ENCODE assay signal across 8 cellular contexts in the genomic region with DNA sequence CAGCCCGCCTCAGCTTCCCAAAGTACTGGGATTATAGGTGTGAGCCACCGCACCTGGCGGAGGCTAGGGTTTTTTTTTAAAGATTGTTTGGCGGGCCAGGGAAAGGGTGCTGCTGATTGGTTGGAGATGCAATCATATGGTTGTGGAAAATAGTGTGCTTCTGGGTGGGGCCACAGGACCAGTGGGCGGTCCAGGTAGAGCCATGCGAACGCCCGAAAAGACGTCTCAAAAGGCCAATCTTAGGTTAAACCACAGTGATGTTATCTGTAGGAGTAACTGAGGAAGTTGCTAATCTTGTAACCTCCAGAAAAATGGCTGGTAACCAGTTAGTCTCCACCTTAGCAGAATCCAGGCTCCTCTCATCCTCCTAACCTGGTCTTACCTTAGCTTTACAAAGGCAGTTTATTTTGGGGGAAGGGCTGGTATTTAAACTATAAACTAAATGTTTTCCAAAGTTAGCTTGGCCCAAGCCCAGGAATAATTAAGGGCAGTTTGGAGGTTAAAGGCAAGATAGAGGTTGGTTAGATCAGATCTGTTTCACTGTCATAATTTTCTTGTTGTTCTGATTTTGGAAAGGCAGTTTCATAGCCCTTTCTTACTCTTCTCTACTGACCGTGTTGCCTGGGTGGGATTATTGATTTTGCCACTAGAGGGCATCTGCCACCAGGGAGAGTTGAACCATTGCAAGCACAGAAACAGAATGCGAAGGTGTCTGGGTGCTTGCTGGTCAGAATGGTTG.
DNase-seq lines count a peak whose midpoint lies in the region; ATAC-seq, FAIRE-seq and TF ChIP-seq lines count a peak whose summit lies in the region.

No MANE protein-coding gene starts in this region.

- H3K36me3 ChIP-seq in astrocyte (ENCODE audit: insufficient read depth, low read length) (no peaks in the 10 kb centered on the region), small intestine (ENCODE audit: control insufficient read depth in 2 of 2, insufficient read depth in 2 of 2, low read length in 2 of 2) (no peaks in the 10 kb centered on the region)

- peaks cover 3% of the 10 kb centered on the region for H3K27me3 ChIP-seq in astrocyte (ENCODE audit: insufficient read depth, low read length)
- no peaks in the 10 kb centered on the region for H3K27me3 ChIP-seq in small intestine (ENCODE audit: control insufficient read depth in 2 of 2, insufficient read depth in 2 of 2, low read length in 2 of 2)

- H3K27me3 Mint-ChIP-seq in T-cell, result peaks cover 0 to 1% of the 10 kb centered on the region in 2 donors
- H3K27me3 Mint-ChIP-seq in astrocyte (ENCODE audit: low read depth, unreplicated experiment), result peaks cover 7% of the 10 kb centered on the region

- 76 to 79% (median 79%) methylated on average over 11 of the region's 11 CpGs for WGBS in small intestine, 3 donors

- peak; percentile 55 for DNase-seq in activated gamma-delta T cell treated with Interleukin-2 at 50 U/mL for 16 hours
- no peak for DNase-seq in activated gamma-delta T cell (lab: John Stamatoyannopoulos, UW)
- DNase-seq in LoVo (ENCODE audit: low spot score), result peak; percentile 62
- DNase-seq in T-cell, result peak in 29 of 34 experiments; percentile 9 to 48 (median 28)
- peak; percentile 31 for DNase-seq in astrocyte (ENCODE audit: low read depth)
- DNase-seq in hypothalamus (lab: John Stamatoyannopoulos, UW), result peak in 28 of 51 donors; percentile 1 to 62 (median 22)
- DNase-seq in small intestine, result peak; percentile 72

- no peaks in the 10 kb centered on the region for H3K9me3 ChIP-seq in astrocyte (ENCODE audit: insufficient read depth, low read depth, low read length)
- H3K9me3 ChIP-seq in small intestine (ENCODE audit: control insufficient read depth, low read depth), result no peaks in the 10 kb centered on the region

- H3K9me3 Mint-ChIP-seq in T-cell, result no peaks in the 10 kb centered on the region
- no peaks in the 10 kb centered on the region for H3K9me3 Mint-ChIP-seq in astrocyte (ENCODE audit: unreplicated experiment)

- H3K27ac ChIP-seq in astrocyte (ENCODE audit: low read depth, low read length) (no peak overlapping the region), small intestine (ENCODE audit: low read depth in 1 of 2, low read length in 1 of 2) (no peak overlapping the region)

- FAIRE-seq in astrocyte (lab: Jason Lieb, UNC) (no peak), small intestine (lab: Jason Lieb, UNC) (no peak)

- POLR2A ChIA-PET in T-cell (lab: Charles Lee), result no interaction called here

- peak in 2 of 4 experiments; percentile 24 to 55 for ATAC-seq in T-cell (replicated peaks in 1 of 4)
- no peak for ATAC-seq in HG02884 (IDR thresholded peaks at IDR 0.05; ENCODE audit: unreplicated experiment)

- CTCF ChIA-PET in T-cell (lab: Charles Lee), result interaction anchor here in 1 of 2 donors (0.7 kb wide), 1 partner anchor 33 kb away, joined by 3 read pairs; no protein-coding TSS in a partner anchor

- no peak overlapping the region for H3K9ac ChIP-seq in astrocyte (ENCODE audit: low read length)

- H3K27ac Mint-ChIP-seq in T-cell (no peak overlapping the region), astrocyte (ENCODE audit: unreplicated experiment) (no peak overlapping the region)

- no peaks in the 10 kb centered on the region for H4K20me1 ChIP-seq in astrocyte (ENCODE audit: insufficient read depth, low read length)

- H3K4me3 ChIP-seq in astrocyte (ENCODE audit: insufficient read depth, low read depth, low read length), result no peak overlapping the region
- H3K4me3 ChIP-seq in small intestine (ENCODE audit: low read depth in 1 of 2, low read length in 2 of 2), result no peak overlapping the region

- H2AFZ ChIP-seq in astrocyte (ENCODE audit: low read depth, low read length), result no peak overlapping the region

- H3K4me1 ChIP-seq in astrocyte (ENCODE audit: insufficient read depth, low read length) (no peaks in the 10 kb centered on the region), small intestine (ENCODE audit: control insufficient read depth in 2 of 2, insufficient read depth in 1 of 2, low read depth in 1 of 2, low read length in 1 of 2) (no peaks in the 10 kb centered on the region)

- H3K36me3 Mint-ChIP-seq in T-cell (no peaks in the 10 kb centered on the region), astrocyte (ENCODE audit: low read depth, unreplicated experiment) (no peaks in the 10 kb centered on the region)

- H3K79me2 ChIP-seq in astrocyte (ENCODE audit: insufficient read depth, low read length), result no peaks in the 10 kb centered on the region

- no peak overlapping the region for H3K4me2 ChIP-seq in astrocyte (ENCODE audit: low read length)

- H3K4me3 Mint-ChIP-seq in T-cell, result no peak overlapping the region
- no peak overlapping the region for H3K4me3 Mint-ChIP-seq in astrocyte (ENCODE audit: unreplicated experiment)

- no peaks in the 10 kb centered on the region for H3K4me1 Mint-ChIP-seq in T-cell
- no peaks in the 10 kb centered on the region for H3K4me1 Mint-ChIP-seq in astrocyte (ENCODE audit: low read depth, unreplicated experiment)

- peak; percentile 92 for TF ChIP-seq CTCF in astrocyte (IDR thresholded peaks at IDR 0.05; ENCODE audit: insufficient read depth, low read depth, low read length)
